In the genomic region with DNA sequence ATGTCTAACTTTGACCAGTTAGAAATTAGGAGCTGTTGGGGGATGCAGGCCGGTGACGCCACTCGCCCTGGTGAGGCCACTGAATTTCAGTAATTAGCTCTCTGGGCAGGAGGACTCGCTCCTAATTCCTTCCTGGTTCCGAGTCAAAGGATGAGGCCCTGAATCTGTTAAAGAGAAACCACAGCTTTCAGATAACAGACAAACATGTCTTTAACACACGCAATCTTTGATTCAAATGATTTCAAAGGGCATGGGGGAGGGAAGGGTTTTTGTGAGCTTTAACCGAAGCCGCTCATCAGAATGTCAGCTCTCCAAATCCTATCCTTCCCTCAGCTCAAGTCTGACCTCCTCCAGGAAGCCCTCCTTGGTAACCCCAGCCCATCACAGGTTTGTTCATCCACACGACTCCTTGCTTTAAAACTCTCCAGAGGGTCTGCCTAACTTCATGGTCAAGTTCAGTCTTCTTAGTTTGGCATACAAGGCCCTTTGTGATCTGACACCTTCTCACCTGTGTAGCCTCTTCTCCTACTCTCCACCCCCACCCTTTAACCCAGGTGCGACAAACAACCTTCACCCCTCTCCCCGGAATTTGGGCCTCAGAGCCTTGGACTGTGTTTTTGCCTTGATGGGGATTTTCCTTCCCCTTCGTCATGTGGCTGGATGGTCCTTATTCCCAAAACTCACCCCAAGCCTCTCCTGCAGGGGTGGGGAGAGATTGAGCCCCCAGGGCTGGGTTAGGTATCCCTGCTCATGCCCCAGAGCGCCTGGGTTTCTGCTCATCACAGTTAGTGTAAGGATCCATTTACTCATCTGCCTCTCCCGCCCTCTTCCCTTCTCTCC, we compare ENCODE assay signal across 10 cellular contexts. TPM values are rescaled to one million over a fixed set of nuclear protein-coding genes. Genes with fewer than 3 reads are reported as not detected.
A peak's percentile ranks its signal among the peaks of the same experiment; 100 is the strongest.
DNase-seq lines count a peak whose midpoint lies in the region; ATAC-seq and TF ChIP-seq lines count a peak whose summit lies in the region.
"Had no signal": no experiment of that assay in that cellular context is flagged by ENCODE, and none has a peak within 500 bp of the region (broad histone marks: within the 10 kb centered on the region; RNA-seq: fewer than 3 reads in every experiment).

No MANE protein-coding gene starts in this region.

- H3K27ac ChIP-seq in DOHH2 (ENCODE audit: low read depth, low read length): peak overlapping the region; percentile 100
- H3K27ac ChIP-seq in sigmoid colon: peak overlapping the region; percentile 54 to 68 (median 64)

- H3K4me3 ChIP-seq in DOHH2 (ENCODE audit: low read length): peak overlapping the region; percentile 60
- H3K4me3 ChIP-seq in sigmoid colon: no peak overlapping the region

- no peaks in the 10 kb centered on the region for H3K27me3 Mint-ChIP-seq in activated naive CD8-positive, alpha-beta T cell treated with anti-CD3 and anti-CD28 coated beads, Interleukin-2, amount 50 U/mL, for 24 hours

- H3K4me2 ChIP-seq in DOHH2 (ENCODE audit: low read length): peak overlapping the region; percentile 92

- no peak for TF ChIP-seq CTCF in DOHH2 (IDR thresholded peaks at IDR 0.05; ENCODE audit: low read depth, low read length, poor library complexity, severe bottlenecking)
- no peak for TF ChIP-seq CTCF in sigmoid colon (IDR thresholded peaks at IDR 0.05)

- H3K79me2 ChIP-seq in DOHH2 (ENCODE audit: control insufficient read depth, low read length): no peaks in the 10 kb centered on the region

- DNase-seq in MV-4-11 (lab: John Stamatoyannopoulos, UW) (peak; percentile 66), sigmoid colon (peak; percentile 79), globus pallidus (ENCODE audit: low spot score) (no peak), UCSD-AML1 (lab: John Stamatoyannopoulos, UW; ENCODE audit: unreplicated experiment) (no peak), AG08396 (ENCODE audit: low spot score) (no peak)
- no peak for DNase-seq in activated naive CD8-positive, alpha-beta T cell treated with anti-CD3 and anti-CD28 coated beads, Interleukin-2, amount 50 U/mL, for 24 hours
- DNase-seq: dermis blood vessel endothelial cell, kidney glomerular epithelial cell had no signal

- H3F3A ChIP-seq in DOHH2 (ENCODE audit: control insufficient read depth, insufficient read depth): peaks cover 43% of the 10 kb centered on the region

- intact Hi-C loops in sigmoid colon (cut with DNase I): no loop called here

- no peak for TF ChIP-seq POLR2A in sigmoid colon (IDR thresholded peaks at IDR 0.05)

- no peaks in the 10 kb centered on the region for H3K9me3 ChIP-seq in DOHH2 (ENCODE audit: control insufficient read depth, insufficient read depth, low read length)
- no peaks in the 10 kb centered on the region for H3K9me3 ChIP-seq in sigmoid colon

- 57 to 60% methylated on average over 14 of the region's 14 CpGs for WGBS in sigmoid colon, 2 donors

- no peaks in the 10 kb centered on the region for H3K36me3 Mint-ChIP-seq in activated naive CD8-positive, alpha-beta T cell treated with anti-CD3 and anti-CD28 coated beads, Interleukin-2, amount 50 U/mL, for 24 hours (ENCODE audit: low read depth)

- H3K27ac Mint-ChIP-seq in activated naive CD8-positive, alpha-beta T cell treated with anti-CD3 and anti-CD28 coated beads, Interleukin-2, amount 50 U/mL, for 24 hours: peak overlapping the region; percentile 92

- H3K27me3 ChIP-seq in DOHH2 (ENCODE audit: control insufficient read depth, low read length) (no peaks in the 10 kb centered on the region), sigmoid colon (no peaks in the 10 kb centered on the region)

- no peak for TF ChIP-seq EP300 in sigmoid colon (IDR thresholded peaks at IDR 0.05)

- peaks cover 85% of the 10 kb centered on the region for H3K4me1 Mint-ChIP-seq in activated naive CD8-positive, alpha-beta T cell treated with anti-CD3 and anti-CD28 coated beads, Interleukin-2, amount 50 U/mL, for 24 hours

- H3K9me2 ChIP-seq in DOHH2 (replicated peaks; ENCODE audit: control insufficient read depth, low read length): no peaks in the 10 kb centered on the region

- H3K4me1 ChIP-seq in DOHH2 (ENCODE audit: control insufficient read depth, low read length): peaks cover 95% of the 10 kb centered on the region
- H3K4me1 ChIP-seq in sigmoid colon: peaks cover 0 to 18% (median 13%) of the 10 kb centered on the region in 4 donors

- no peaks in the 10 kb centered on the region for H3K9me3 Mint-ChIP-seq in activated naive CD8-positive, alpha-beta T cell treated with anti-CD3 and anti-CD28 coated beads, Interleukin-2, amount 50 U/mL, for 24 hours

- H4K20me1 ChIP-seq in DOHH2 (ENCODE audit: control insufficient read depth, insufficient read depth, low read depth, low read length): no peaks in the 10 kb centered on the region

- H3K36me3 ChIP-seq in DOHH2 (ENCODE audit: control insufficient read depth, low read length) (peaks cover 6% of the 10 kb centered on the region; the same call in 1 of the 2 replicates), sigmoid colon (no peaks in the 10 kb centered on the region)

- ATAC-seq in activated naive CD8-positive, alpha-beta T cell treated with anti-CD3 and anti-CD28 coated beads, Interleukin-2, amount 50 U/mL, for 24 hours: peak; percentile 13
- no peak for ATAC-seq in GM19324 (IDR thresholded peaks at IDR 0.05; ENCODE audit: low FRiP score, unreplicated experiment)

- peak overlapping the region; percentile 73 for H3K4me3 Mint-ChIP-seq in activated naive CD8-positive, alpha-beta T cell treated with anti-CD3 and anti-CD28 coated beads, Interleukin-2, amount 50 U/mL, for 24 hours

RNA-seq across cellular contexts. Expression of a gene that starts 13.6 kb away (rescaled TPM):
- total RNA-seq in sigmoid colon: 10 to 100 TPM; 22.5 to 32.7 (median 31.6) TPM
- 10 to 100 TPM; 10.2 to 38.2 (median 10.6) TPM for polyA plus RNA-seq in sigmoid colon

RNA-seq across cellular contexts. Expression of a gene that starts 36.0 kb away (rescaled TPM):
- 1 to 10 TPM; 4.4 to 8.0 (median 5.0) TPM for total RNA-seq in sigmoid colon
- polyA plus RNA-seq in sigmoid colon: 10 to 100 TPM in 1 of 3 donors, under 1 TPM in 2; 0.46 to 10.0 (median 0.60) TPM

RNA-seq across cellular contexts. Expression of a gene that starts 47.9 kb away (rescaled TPM):
- 10 to 100 TPM; 28.6 to 42.6 (median 37.8) TPM for total RNA-seq in sigmoid colon
- polyA plus RNA-seq in sigmoid colon: 10 to 100 TPM; 13.2 to 22.9 (median 17.0) TPM

Comparison
In these comparisons a context has a peak if more than half of its experiments do, and no peak if none do; other contexts are left out.
1. DNase-seq: peak in MV-4-11 (single experiment) and sigmoid colon (single experiment); none in activated naive CD8-positive, alpha-beta T cell treated with anti-CD3 and anti-CD28 coated beads, Interleukin-2, amount 50 U/mL, for 24 hours (single experiment), globus pallidus (single experiment), UCSD-AML1 (single experiment) and AG08396 (single experiment).